ENCODE assay signal across 9 cellular contexts in genomic region chr20:64078934-64079272, GRCh38. TPM values are rescaled to one million over a fixed set of nuclear protein-coding genes. Genes with fewer than 3 reads are reported as not detected.
DNase-seq lines count a peak whose midpoint lies in the region; ATAC-seq, FAIRE-seq and TF ChIP-seq lines count a peak whose summit lies in the region.
"Had no signal": no experiment of that assay in that cellular context is flagged by ENCODE, and none has a peak within 500 bp of the region (broad histone marks: within the 10 kb centered on the region; RNA-seq: fewer than 3 reads in every experiment).

No MANE protein-coding gene starts in this region.

- H3K4me3 Mint-ChIP-seq in activated T-cell treated with anti-CD3 and anti-CD28 coated beads, Interleukin-2, amount 50 U/mL, for 4 hours: peak overlapping the region; percentile 86
- peak overlapping the region; percentile 96 for H3K4me3 Mint-ChIP-seq in memory B cell

- no peak for TF ChIP-seq POLR2A in K562 (conservative IDR thresholded peaks at IDR 0.05)
- no peak for TF ChIP-seq POLR2A in transverse colon (IDR thresholded peaks at IDR 0.05)

- H3K4me2 ChIP-seq in K562 (ENCODE audit: insufficient read depth, low read length): peak overlapping the region; percentile 70

- peaks cover 2% of the 10 kb centered on the region for H3K36me3 Mint-ChIP-seq in activated T-cell treated with anti-CD3 and anti-CD28 coated beads, Interleukin-2, amount 50 U/mL, for 4 hours (ENCODE audit: insufficient read depth)
- peaks cover 10% of the 10 kb centered on the region for H3K36me3 Mint-ChIP-seq in memory B cell

- no peak for TF ChIP-seq EP300 in K562 (IDR thresholded peaks at IDR 0.05; ENCODE audit: low read length)
- TF ChIP-seq EP300 in transverse colon (IDR thresholded peaks at IDR 0.05; ENCODE audit: low read depth): no peak

- TF ChIP-seq CTCF in K562 (IDR thresholded peaks at IDR 0.05 in 2 of 3, conservative IDR thresholded peaks at IDR 0.05 in 1 of 3; ENCODE audit: insufficient read depth in 2 of 3, low read depth in 1 of 3, low read length in 3 of 3) (no peak), transverse colon (IDR thresholded peaks at IDR 0.05) (no peak)

- peak overlapping the region; percentile 80 for H2AFZ ChIP-seq in K562 (ENCODE audit: low read depth, low read length)

- H3K9ac ChIP-seq in K562 (ENCODE audit: insufficient read depth in 1 of 2, low read depth in 2 of 2, low read length in 2 of 2): peak overlapping the region; percentile 78 to 94

- in situ Hi-C loops in K562 (cut with MboI) (no loop called here), transverse colon (cut with MboI; ENCODE audit: low pct_ligation_motif_present in 1 of 4, low pct_unique_long_range_greater_than_20kb in 1 of 4, low sequenced_read_pairs in 3 of 4) (no loop called here)

- H3K27me3 ChIP-seq in K562 (ENCODE audit: control insufficient read depth in 2 of 2, insufficient read depth in 2 of 2, low read length in 2 of 2) (peaks cover 0 to 2% of the 10 kb centered on the region in 2 experiments; a peak in 2 of 5 replicates), transverse colon (peaks cover 45% of the 10 kb centered on the region)

- peak overlapping the region; percentile 96 for H3K27ac Mint-ChIP-seq in memory B cell

- no peak for DNase-seq in activated T-cell treated with anti-CD3 and anti-CD28 coated beads, Interleukin-2, amount 50 U/mL, for 4 hours
- no peak for DNase-seq in activated T-cell treated with anti-CD3 and anti-CD28 coated beads, Interleukin-2, amount 50 U/mL, for 48 hours
- DNase-seq in K562 (ENCODE audit: extremely low read depth in 1 of 4, low spot score in 3 of 4) (no peak), memory B cell (ENCODE audit: low spot score in 2 of 2) (no peak), transverse colon (no peak), iPS-NIHi11 (ENCODE audit: low spot score) (no peak), AG08396 (ENCODE audit: low spot score) (no peak)

- H3K27me3 Mint-ChIP-seq in activated T-cell treated with anti-CD3 and anti-CD28 coated beads, Interleukin-2, amount 50 U/mL, for 4 hours (ENCODE audit: low read depth): no peaks in the 10 kb centered on the region
- no peaks in the 10 kb centered on the region for H3K27me3 Mint-ChIP-seq in memory B cell

- ATAC-seq in activated T-cell treated with anti-CD3 and anti-CD28 coated beads, Interleukin-2, amount 50 U/mL, for 4 hours: no peak
- no peak for ATAC-seq in K562
- ATAC-seq in memory B cell (ENCODE audit: low read depth): no peak
- ATAC-seq in GM18511 (IDR thresholded peaks at IDR 0.05; ENCODE audit: unreplicated experiment): no peak

- H3K9me3 Mint-ChIP-seq in activated T-cell treated with anti-CD3 and anti-CD28 coated beads, Interleukin-2, amount 50 U/mL, for 4 hours: no peaks in the 10 kb centered on the region
- no peaks in the 10 kb centered on the region for H3K9me3 Mint-ChIP-seq in memory B cell

- CTCF ChIA-PET in K562 (lab: Yijun Ruan, JAX; ENCODE audit: low intra/inter-chr PET ratio): no interaction called here

- 15% methylated on average over 3 of the region's 4 CpGs for WGBS in K562 (ENCODE audit: insufficient coverage, low coverage, missing lambda C conversion rate)
- WGBS in transverse colon (ENCODE audit: low coverage in 1 of 2), 2 donors: 12% methylated on average over 4 of the region's 4 CpGs; no CpG with 5 or more reads in 1 of the 2 donors

- BruUV-seq in K562 (replicated peaks; lab: Mats Ljungman, UMichigan): TSS peak; percentile 66

- no peaks in the 10 kb centered on the region for H3K9me3 ChIP-seq in K562 (replicated peaks; ENCODE audit: control insufficient read depth, insufficient read depth, low read depth, low read length)
- H3K9me3 ChIP-seq in transverse colon: no peaks in the 10 kb centered on the region

- no peaks in the 10 kb centered on the region for H4K20me1 ChIP-seq in K562 (replicated peaks; ENCODE audit: control insufficient read depth, insufficient read depth, low read length)

- peaks cover 35% of the 10 kb centered on the region for H3K4me1 Mint-ChIP-seq in activated T-cell treated with anti-CD3 and anti-CD28 coated beads, Interleukin-2, amount 50 U/mL, for 4 hours (ENCODE audit: low read depth)
- peaks cover 37% of the 10 kb centered on the region for H3K4me1 Mint-ChIP-seq in memory B cell

- H3K36me3 ChIP-seq in K562 (ENCODE audit: control insufficient read depth, insufficient read depth, low read length) (peaks cover 4% of the 10 kb centered on the region; the same call in 1 of the 3 replicates), transverse colon (no peaks in the 10 kb centered on the region)

- POLR2A ChIA-PET in K562 (lab: Yijun Ruan, JAX): interaction anchor here (0.6 to 1.3 kb wide), 3 partner anchors 18 to 120 kb away, joined by 3 read pairs; no protein-coding TSS in a partner anchor

- intact Hi-C loops in K562 (cut with micrococcal nuclease) (no loop called here), transverse colon (cut with DNase I; ENCODE audit: low total_unique reads) (no loop called here)

- H3K79me2 ChIP-seq in K562 (ENCODE audit: control insufficient read depth, insufficient read depth, low read length): peaks cover 10% of the 10 kb centered on the region; the same call in 2 of the 3 replicates

- H3K27ac ChIP-seq in K562 (ENCODE audit: extremely low read depth, low read depth, low read length): peak overlapping the region; percentile 75; the same call in 2 of the 3 replicates
- peak overlapping the region; percentile 59 to 78 (median 76) for H3K27ac ChIP-seq in transverse colon

- no peak for FAIRE-seq in K562 (lab: Jason Lieb, UNC)

- H3K4me3 ChIP-seq in K562 (peak overlapping the region; percentile 70), transverse colon (peak overlapping the region; percentile 56 to 84 (median 79))

- H3K9me1 ChIP-seq in K562 (ENCODE audit: control insufficient read depth, insufficient read depth, low read length): no peaks in the 10 kb centered on the region

- H3K4me1 ChIP-seq in K562 (replicated peaks in 1 of 2; ENCODE audit: control insufficient read depth in 2 of 2, insufficient read depth in 2 of 2, low read length in 2 of 2): peaks cover 16 to 84% of the 10 kb centered on the region in 2 experiments; a peak in 4 of 5 replicates
- H3K4me1 ChIP-seq in transverse colon: peaks cover 13 to 38% (median 21%) of the 10 kb centered on the region in 4 donors

- no peak for TF ChIP-seq RAD21 in K562 (CRISPR knock-in tag; conservative IDR thresholded peaks at IDR 0.05 in 1 of 2, IDR thresholded peaks at IDR 0.05 in 1 of 2)

RNA-seq across cellular contexts. Expression of gene RGS19, which starts 0.4 kb away (rescaled TPM):
- 10 to 100 TPM; 41.7 to 49.0 (median 47.0) TPM for total RNA-seq in activated T-cell treated with anti-CD3 and anti-CD28 coated beads, Interleukin-2, amount 50 U/mL, for 4 hours
- 7.1 and 15.6 TPM in 2 replicates for total RNA-seq in K562 (2011; cell fraction: chromatin; rRNA removed; ENCODE audit: low replicate concordance)
- total RNA-seq in K562 (2011; cell fraction: nucleolus; rRNA removed): 13.2 and 13.3 TPM in 2 replicates
- total RNA-seq in K562 (2011; cell fraction: nucleoplasm; rRNA removed): 7.2 and 10.5 TPM in 2 replicates
- total RNA-seq in K562 (2014; rRNA removed) (23.7 and 26.9 TPM in 2 replicates), K562 (2014; rRNA removed; fragmentation: Illumina TruSeq; extraction: Trizol) (3.2 and 3.3 TPM in 2 replicates), K562 (2015; rRNA removed; fragmentation: Illumina TruSeq; extraction: Trizol) (14.3 and 14.6 TPM in 2 replicates), K562 (2021) (20.7 and 21.0 TPM in 2 replicates), transverse colon (10 to 100 TPM in 2 of 4 donors, 1 to 10 TPM in 1, not detected in 1; 5.5 to 37.4 (median 10.8) TPM)
- polyA plus RNA-seq in K562 (2011; rRNA removed) (14.7 and 23.9 TPM in 2 replicates), K562 (2014; fragmentation: Illumina TruSeq; extraction: Trizol) (5.2 and 11.0 TPM in 2 replicates), K562 (2014; fragmentation: Nextera tagmentation; extraction: Ambion mirVana) (under 1 TPM; 0.41 to 0.98 TPM), K562 (2014; rRNA removed) (21.9 and 23.4 TPM in 2 replicates)
- polyA plus RNA-seq in K562 (2011; cell fraction: cytosol; rRNA removed): 31.1 and 65.3 TPM in 2 replicates
- 19.9 and 25.8 TPM in 2 replicates for polyA plus RNA-seq in K562 (2011; cell fraction: nucleus; rRNA removed)
- polyA plus RNA-seq in K562 (2012): 17.9 and 19.3 TPM in 2 replicates
- 4.7 and 4.8 TPM in 2 replicates for polyA minus RNA-seq in K562 (2011; rRNA and poly(A)+ RNA removed)
- 9.5 and 22.4 TPM in 2 replicates for polyA minus RNA-seq in K562 (2011; cell fraction: cytosol; rRNA and poly(A)+ RNA removed)
- 5.7 and 8.8 TPM in 2 replicates for polyA minus RNA-seq in K562 (2011; cell fraction: nucleus; rRNA and poly(A)+ RNA removed)

RNA-seq across cellular contexts. Expression of gene OPRL1, which starts 1.0 kb away (rescaled TPM):
- under 1 TPM in 2 of 3 donors, not detected in 1; 0.05 to 0.11 TPM for total RNA-seq in activated T-cell treated with anti-CD3 and anti-CD28 coated beads, Interleukin-2, amount 50 U/mL, for 4 hours
- 0.40 and 0.86 TPM in 2 replicates for total RNA-seq in K562 (2011; cell fraction: chromatin; rRNA removed; ENCODE audit: low replicate concordance)
- 0.67 and 0.79 TPM in 2 replicates for total RNA-seq in K562 (2011; cell fraction: nucleolus; rRNA removed)
- total RNA-seq in K562 (2011; cell fraction: nucleoplasm; rRNA removed): 0.23 and 0.66 TPM in 2 replicates
- total RNA-seq in K562 (2014; rRNA removed) (0.09 and 0.37 TPM in 2 replicates), K562 (2014; rRNA removed; fragmentation: Illumina TruSeq; extraction: Trizol) (0.07 TPM in 1 of 2 replicates, not detected in the other), K562 (2015; rRNA removed; fragmentation: Illumina TruSeq; extraction: Trizol) (0.14 and 0.15 TPM in 2 replicates), K562 (2021) (0.22 and 0.33 TPM in 2 replicates), transverse colon (under 1 TPM in 2 of 4 donors, not detected in 2; 0.14 to 0.32 TPM)
- polyA plus RNA-seq in K562 (2011; rRNA removed) (0.17 and 0.64 TPM in 2 replicates), K562 (2014; fragmentation: Illumina TruSeq; extraction: Trizol) (0.06 and 0.11 TPM in 2 replicates), K562 (2014; fragmentation: Nextera tagmentation; extraction: Ambion mirVana) (not detected), K562 (2014; rRNA removed) (0.04 and 0.11 TPM in 2 replicates)
- 0.55 and 0.76 TPM in 2 replicates for polyA plus RNA-seq in K562 (2011; cell fraction: cytosol; rRNA removed)
- polyA plus RNA-seq in K562 (2011; cell fraction: nucleus; rRNA removed): 0.67 and 0.70 TPM in 2 replicates
- 0.46 and 1.1 TPM in 2 replicates for polyA plus RNA-seq in K562 (2012)
- polyA minus RNA-seq in K562 (2011; rRNA and poly(A)+ RNA removed): 0.39 and 0.48 TPM in 2 replicates
- polyA minus RNA-seq in K562 (2011; cell fraction: cytosol; rRNA and poly(A)+ RNA removed): 0.48 and 0.55 TPM in 2 replicates
- 0.13 and 0.33 TPM in 2 replicates for polyA minus RNA-seq in K562 (2011; cell fraction: nucleus; rRNA and poly(A)+ RNA removed)

RNA-seq across cellular contexts. Expression of gene LKAAEAR1, which starts 5.3 kb away (rescaled TPM):
- under 1 TPM; 0.30 to 0.47 (median 0.38) TPM for total RNA-seq in activated T-cell treated with anti-CD3 and anti-CD28 coated beads, Interleukin-2, amount 50 U/mL, for 4 hours
- not detected in 2 replicates for total RNA-seq in K562 (2011; cell fraction: chromatin; rRNA removed; ENCODE audit: low replicate concordance)
- not detected in 2 replicates for total RNA-seq in K562 (2011; cell fraction: nucleolus; rRNA removed)
- not detected in 2 replicates for total RNA-seq in K562 (2011; cell fraction: nucleoplasm; rRNA removed)
- total RNA-seq in K562 (2014; rRNA removed): not detected in 2 replicates
- not detected in 2 replicates for total RNA-seq in K562 (2014; rRNA removed; fragmentation: Illumina TruSeq; extraction: Trizol)
- not detected in 2 replicates for total RNA-seq in K562 (2015; rRNA removed; fragmentation: Illumina TruSeq; extraction: Trizol)
- not detected in 2 replicates for total RNA-seq in K562 (2021)
- not detected in 2 replicates for polyA plus RNA-seq in K562 (2011; rRNA removed)
- polyA plus RNA-seq in K562 (2011; cell fraction: cytosol; rRNA removed): not detected in 2 replicates
- not detected in 2 replicates for polyA plus RNA-seq in K562 (2011; cell fraction: nucleus; rRNA removed)
- not detected in 2 replicates for polyA plus RNA-seq in K562 (2012)
- polyA plus RNA-seq in K562 (2014; fragmentation: Illumina TruSeq; extraction: Trizol): not detected in 2 replicates
- polyA plus RNA-seq in K562 (2014; fragmentation: Nextera tagmentation; extraction: Ambion mirVana): not detected
- not detected in 2 replicates for polyA plus RNA-seq in K562 (2014; rRNA removed)
- not detected in 2 replicates for polyA minus RNA-seq in K562 (2011; rRNA and poly(A)+ RNA removed)
- not detected in 2 replicates for polyA minus RNA-seq in K562 (2011; cell fraction: cytosol; rRNA and poly(A)+ RNA removed)
- polyA minus RNA-seq in K562 (2011; cell fraction: nucleus; rRNA and poly(A)+ RNA removed): not detected in 2 replicates
- not detected for total RNA-seq in transverse colon

RNA-seq across cellular contexts. Expression of gene TCEA2, which starts 15.9 kb away (rescaled TPM):
- 10 to 100 TPM; 10.5 to 17.3 (median 11.5) TPM for total RNA-seq in activated T-cell treated with anti-CD3 and anti-CD28 coated beads, Interleukin-2, amount 50 U/mL, for 4 hours
- total RNA-seq in K562 (2011; cell fraction: chromatin; rRNA removed; ENCODE audit: low replicate concordance): 17.4 and 45.7 TPM in 2 replicates
- 25.8 and 31.0 TPM in 2 replicates for total RNA-seq in K562 (2011; cell fraction: nucleolus; rRNA removed)
- total RNA-seq in K562 (2011; cell fraction: nucleoplasm; rRNA removed): 17.7 and 19.9 TPM in 2 replicates
- total RNA-seq in K562 (2014; rRNA removed) (5.4 and 7.8 TPM in 2 replicates), K562 (2014; rRNA removed; fragmentation: Illumina TruSeq; extraction: Trizol) (3.0 and 3.6 TPM in 2 replicates), K562 (2015; rRNA removed; fragmentation: Illumina TruSeq; extraction: Trizol) (6.4 and 6.9 TPM in 2 replicates), K562 (2021) (18.7 and 28.7 TPM in 2 replicates), transverse colon (10 to 100 TPM in 3 of 4 donors, 1 to 10 TPM in 1; 5.6 to 94.3 (median 14.8) TPM)
- polyA plus RNA-seq in K562 (2011; rRNA removed) (8.6 and 14.0 TPM in 2 replicates), K562 (2014; fragmentation: Illumina TruSeq; extraction: Trizol) (5.0 and 8.5 TPM in 2 replicates), K562 (2014; fragmentation: Nextera tagmentation; extraction: Ambion mirVana) (1 to 10 TPM; 1.4 to 1.9 TPM), K562 (2014; rRNA removed) (8.0 and 10.0 TPM in 2 replicates)
- polyA plus RNA-seq in K562 (2011; cell fraction: cytosol; rRNA removed): 14.2 and 18.7 TPM in 2 replicates
- polyA plus RNA-seq in K562 (2011; cell fraction: nucleus; rRNA removed): 63.0 and 66.6 TPM in 2 replicates
- 15.6 and 29.0 TPM in 2 replicates for polyA plus RNA-seq in K562 (2012)
- polyA minus RNA-seq in K562 (2011; rRNA and poly(A)+ RNA removed): 3.3 and 4.4 TPM in 2 replicates
- 4.1 and 11.9 TPM in 2 replicates for polyA minus RNA-seq in K562 (2011; cell fraction: cytosol; rRNA and poly(A)+ RNA removed)
- 11.4 and 20.1 TPM in 2 replicates for polyA minus RNA-seq in K562 (2011; cell fraction: nucleus; rRNA and poly(A)+ RNA removed)

RNA-seq across cellular contexts. Expression of gene NPBWR2, which starts 28.5 kb away (rescaled TPM):
- not detected for total RNA-seq in activated T-cell treated with anti-CD3 and anti-CD28 coated beads, Interleukin-2, amount 50 U/mL, for 4 hours
- not detected in 2 replicates for total RNA-seq in K562 (2011; cell fraction: chromatin; rRNA removed; ENCODE audit: low replicate concordance)
- total RNA-seq in K562 (2011; cell fraction: nucleolus; rRNA removed): not detected in 2 replicates
- not detected in 2 replicates for total RNA-seq in K562 (2011; cell fraction: nucleoplasm; rRNA removed)
- total RNA-seq in K562 (2014; rRNA removed) (not detected in 2 replicates), K562 (2014; rRNA removed; fragmentation: Illumina TruSeq; extraction: Trizol) (not detected in 2 replicates), K562 (2015; rRNA removed; fragmentation: Illumina TruSeq; extraction: Trizol) (not detected in 2 replicates), K562 (2021) (not detected in 2 replicates), transverse colon (not detected)
- polyA plus RNA-seq in K562 (2011; rRNA removed) (not detected in 2 replicates), K562 (2014; fragmentation: Illumina TruSeq; extraction: Trizol) (not detected in 2 replicates), K562 (2014; fragmentation: Nextera tagmentation; extraction: Ambion mirVana) (not detected), K562 (2014; rRNA removed) (not detected in 2 replicates)
- polyA plus RNA-seq in K562 (2011; cell fraction: cytosol; rRNA removed): not detected in 2 replicates
- polyA plus RNA-seq in K562 (2011; cell fraction: nucleus; rRNA removed): not detected in 2 replicates
- not detected in 2 replicates for polyA plus RNA-seq in K562 (2012)
- polyA minus RNA-seq in K562 (2011; rRNA and poly(A)+ RNA removed): not detected in 2 replicates
- polyA minus RNA-seq in K562 (2011; cell fraction: cytosol; rRNA and poly(A)+ RNA removed): not detected in 2 replicates
- not detected in 2 replicates for polyA minus RNA-seq in K562 (2011; cell fraction: nucleus; rRNA and poly(A)+ RNA removed)
- polyA plus RNA-seq: adipose tissue had no signal
